9 cellular contexts compared by ENCODE assay signal in the genomic region with DNA sequence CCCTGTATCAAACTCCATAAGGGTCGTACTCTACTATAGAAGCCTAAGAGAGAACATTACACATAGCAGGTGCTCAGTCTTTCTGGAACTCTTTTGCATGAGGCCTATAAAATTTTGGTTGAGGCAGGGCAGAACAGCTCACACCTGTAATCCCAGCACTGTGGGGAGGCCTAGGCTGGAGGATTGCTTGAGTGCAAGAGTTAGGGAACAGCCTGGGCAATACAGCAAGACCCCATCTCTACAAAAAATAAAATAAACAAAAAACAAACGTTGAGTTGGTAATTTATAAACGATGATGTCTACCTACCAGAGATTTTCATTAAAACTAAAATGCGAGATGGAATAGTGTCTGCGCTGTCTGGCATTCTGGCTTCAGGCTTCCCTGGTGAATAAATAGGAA. TPM values are rescaled to one million over a fixed set of nuclear protein-coding genes. Genes with fewer than 3 reads are reported as not detected.
DNase-seq lines count a peak whose midpoint lies in the region; ATAC-seq and TF ChIP-seq lines count a peak whose summit lies in the region.
"Had no signal": no experiment of that assay in that cellular context is flagged by ENCODE, and none has a peak within 500 bp of the region (broad histone marks: within the 10 kb centered on the region; RNA-seq: fewer than 3 reads in every experiment).

No MANE protein-coding gene starts in this region.

- no peaks in the 10 kb centered on the region for H3K36me3 Mint-ChIP-seq in activated CD4-positive, alpha-beta memory T cell treated with anti-CD3 and anti-CD28 coated beads, Interleukin-2, amount 10 ng/mL, durations not matched to agents 7 days and 5 days (ENCODE audit: low read depth)

- no peak overlapping the region for H3K27ac Mint-ChIP-seq in activated CD4-positive, alpha-beta memory T cell treated with anti-CD3 and anti-CD28 coated beads, Interleukin-2, amount 10 ng/mL, durations not matched to agents 7 days and 5 days

- peak overlapping the region; percentile 58 for H3K4me3 ChIP-seq in GM12875 (ENCODE audit: low read depth, low read length)
- H3K4me3 ChIP-seq in gastroesophageal sphincter: peak overlapping the region in 1 of 2 donors; percentile 86
- H3K4me3 ChIP-seq in gastrocnemius medialis: peak overlapping the region; percentile 67 to 83 (median 76)

- CTCF ChIA-PET in activated CD4-positive, alpha-beta memory T cell treated with anti-CD3 and anti-CD28 coated beads, Interleukin-2, amount 10 ng/mL, durations not matched to agents 7 days and 5 days (lab: Charles Lee): no interaction called here

- peaks cover 0 to 19% (median 0%) of the 10 kb centered on the region in 3 donors for H3K4me1 ChIP-seq in gastroesophageal sphincter
- H3K4me1 ChIP-seq in gastrocnemius medialis: peaks cover 0 to 4% of the 10 kb centered on the region in 2 donors

- H3K4me1 Mint-ChIP-seq in activated CD4-positive, alpha-beta memory T cell treated with anti-CD3 and anti-CD28 coated beads, Interleukin-2, amount 10 ng/mL, durations not matched to agents 7 days and 5 days: peaks cover 10% of the 10 kb centered on the region

- no peaks in the 10 kb centered on the region for H3K9me3 Mint-ChIP-seq in activated CD4-positive, alpha-beta memory T cell treated with anti-CD3 and anti-CD28 coated beads, Interleukin-2, amount 10 ng/mL, durations not matched to agents 7 days and 5 days

- peak overlapping the region; percentile 66 to 96 (median 93) for H3K27ac ChIP-seq in gastroesophageal sphincter
- H3K27ac ChIP-seq in gastrocnemius medialis: peak overlapping the region; percentile 76 to 91 (median 90)

- ATAC-seq in gastroesophageal sphincter (no peak), gastrocnemius medialis (no peak), HG03139 (IDR thresholded peaks at IDR 0.05; ENCODE audit: unreplicated experiment) (no peak)

- no peak for TF ChIP-seq EP300 in gastroesophageal sphincter (IDR thresholded peaks at IDR 0.05)

- H3K36me3 ChIP-seq in gastroesophageal sphincter (peaks cover 0 to 4% of the 10 kb centered on the region in 2 donors), gastrocnemius medialis (no peaks in the 10 kb centered on the region)

- peak overlapping the region; percentile 48 for H3K4me3 Mint-ChIP-seq in activated CD4-positive, alpha-beta memory T cell treated with anti-CD3 and anti-CD28 coated beads, Interleukin-2, amount 10 ng/mL, durations not matched to agents 7 days and 5 days

- WGBS in gastroesophageal sphincter (ENCODE audit: low coverage in 1 of 2), 2 donors: 51 to 54% methylated on average over 5 of the region's 5 CpGs

- POLR2A ChIA-PET in activated CD4-positive, alpha-beta memory T cell treated with anti-CD3 and anti-CD28 coated beads, Interleukin-2, amount 10 ng/mL, durations not matched to agents 7 days and 5 days (lab: Charles Lee): no interaction called here

- no peaks in the 10 kb centered on the region for H3K9me3 ChIP-seq in gastroesophageal sphincter
- no peaks in the 10 kb centered on the region for H3K9me3 ChIP-seq in gastrocnemius medialis

- intact Hi-C loops in gastrocnemius medialis (cut with DNase I; ENCODE audit: low total_unique reads): loop anchor here (2.0 kb wide), 1 partner anchor 43 kb away; no protein-coding TSS in a partner anchor

- peaks cover 9% of the 10 kb centered on the region for H3K27me3 Mint-ChIP-seq in activated CD4-positive, alpha-beta memory T cell treated with anti-CD3 and anti-CD28 coated beads, Interleukin-2, amount 10 ng/mL, durations not matched to agents 7 days and 5 days

- no peak for TF ChIP-seq CTCF in GM12875 (IDR thresholded peaks at IDR 0.05; ENCODE audit: borderline replicate concordance, insufficient read depth, low read depth, low read length)
- TF ChIP-seq CTCF in gastroesophageal sphincter (IDR thresholded peaks at IDR 0.05): no peak
- no peak for TF ChIP-seq CTCF in gastrocnemius medialis (IDR thresholded peaks at IDR 0.05 in 4 of 5, conservative IDR thresholded peaks at IDR 0.05 in 1 of 5)

- TF ChIP-seq POLR2A in gastroesophageal sphincter (IDR thresholded peaks at IDR 0.05): no peak
- no peak for TF ChIP-seq POLR2A in gastrocnemius medialis (IDR thresholded peaks at IDR 0.05)

- DNase-seq in activated CD4-positive, alpha-beta memory T cell treated with anti-CD3 and anti-CD28 coated beads, Interleukin-2, amount 10 ng/mL, durations not matched to agents 7 days and 5 days: no peak
- no peak for DNase-seq in gastrocnemius medialis
- no peak for DNase-seq in NCI-H1417 (lab: John Stamatoyannopoulos, UW)
- DNase-seq in activated effector memory CD4-positive, alpha-beta T cell treated with anti-CD3 and anti-CD28 coated beads, Interleukin-2, amount 50 U/mL, for 16 hours: no peak
- DNase-seq in HCEC 1CT: no peak
- DNase-seq: stimulated activated CD4-positive, alpha-beta T cell treated with anti-CD3 and anti-CD28 coated beads, Interleukin-2, amount 100 ng/mL, for 24 hours had no signal

- no peaks in the 10 kb centered on the region for H3K27me3 ChIP-seq in gastroesophageal sphincter
- H3K27me3 ChIP-seq in gastrocnemius medialis: no peaks in the 10 kb centered on the region

- in situ Hi-C loops in gastrocnemius medialis (cut with MboI; ENCODE audit: low sequenced_read_pairs in 4 of 4): no loop called here

RNA-seq across cellular contexts. Expression of gene PON2, which starts 0.9 kb away (rescaled TPM):
- total RNA-seq in activated CD4-positive, alpha-beta memory T cell treated with anti-CD3 and anti-CD28 coated beads, Interleukin-2, amount 10 ng/mL, durations not matched to agents 7 days and 5 days: 1 to 10 TPM; 3.5 to 4.3 TPM
- 100 to 1,000 TPM in 1 of 4 donors, 10 to 100 TPM in 3; 53.9 to 110 (median 58.2) TPM for total RNA-seq in gastroesophageal sphincter
- total RNA-seq in gastrocnemius medialis: 10 to 100 TPM; 10.2 to 45.4 (median 23.5) TPM

RNA-seq across cellular contexts. Expression of gene PON3, which starts 37.8 kb away (rescaled TPM):
- total RNA-seq in activated CD4-positive, alpha-beta memory T cell treated with anti-CD3 and anti-CD28 coated beads, Interleukin-2, amount 10 ng/mL, durations not matched to agents 7 days and 5 days: not detected
- total RNA-seq in gastroesophageal sphincter (1 to 10 TPM in 1 of 4 donors, under 1 TPM in 2, not detected in 1; 0.31 to 2.3 (median 0.59) TPM), gastrocnemius medialis (under 1 TPM in 3 of 4 donors, not detected in 1; 0.29 to 0.61 (median 0.49) TPM)

RNA-seq across cellular contexts. Expression of gene ASB4, which starts 51.8 kb away (rescaled TPM):
- total RNA-seq in activated CD4-positive, alpha-beta memory T cell treated with anti-CD3 and anti-CD28 coated beads, Interleukin-2, amount 10 ng/mL, durations not matched to agents 7 days and 5 days: not detected
- total RNA-seq in gastroesophageal sphincter: not detected
- 10 to 100 TPM in 3 of 4 donors, 1 to 10 TPM in 1; 1.4 to 27.3 (median 17.9) TPM for total RNA-seq in gastrocnemius medialis
